In genomic region chr3:143763568-143764162, GRCh38 we compare ENCODE assay signal across 10 cellular contexts.
DNase-seq lines count a peak whose midpoint lies in the region; ATAC-seq lines count a peak whose summit lies in the region.
"Had no signal": no experiment of that assay in that cellular context is flagged by ENCODE, and none has a peak within 500 bp of the region (broad histone marks: within the 10 kb centered on the region; RNA-seq: fewer than 3 reads in every experiment).

No MANE protein-coding gene starts in this region.

- H3K4ac ChIP-seq in mesenchymal stem cell (ENCODE audit: low read depth in 1 of 2, low read length in 2 of 2): no peak overlapping the region

- H3K27me3 ChIP-seq in mesenchymal stem cell (ENCODE audit: control insufficient read depth in 1 of 2, insufficient read depth in 1 of 2, low read length in 2 of 2): no peaks in the 10 kb centered on the region

- H2BK5ac ChIP-seq in mesenchymal stem cell (ENCODE audit: low read depth, low read length, poor library complexity, severe bottlenecking): no peak overlapping the region

- H3K79me1 ChIP-seq in mesenchymal stem cell (replicated peaks; ENCODE audit: low read length, poor library complexity, severe bottlenecking): no peaks in the 10 kb centered on the region

- H2AK5ac ChIP-seq in mesenchymal stem cell (ENCODE audit: low read length, severe bottlenecking): no peak overlapping the region

- no peak overlapping the region for H3K4me3 Mint-ChIP-seq in activated CD4-positive, alpha-beta T cell treated with anti-CD3 and anti-CD28 coated beads for 36 hours
- H3K4me3 Mint-ChIP-seq: T-helper 1 cell treated with Interleukin-12 subunit alpha and Interleukin-12 subunit beta and Interleukin-4 antibody, amounts not matched to agents 30 μg/mL and 1 μg/mL, for 36 hours had no signal

- no peak overlapping the region for H3K27ac ChIP-seq in mesenchymal stem cell (ENCODE audit: low read length, poor library complexity, severe bottlenecking)

- CTCF ChIA-PET in activated CD4-positive, alpha-beta T cell treated with anti-CD3 and anti-CD28 coated beads for 36 hours (lab: Charles Lee): interaction anchor here (0.6 to 1.0 kb wide), 3 partner anchors 9 to 964 kb away, joined by 3 to 4 read pairs (median 4); no protein-coding TSS in a partner anchor

- no peak overlapping the region for H3K18ac ChIP-seq in mesenchymal stem cell (ENCODE audit: low read depth in 1 of 2, low read length in 2 of 2)

- no peak overlapping the region for H3K27ac Mint-ChIP-seq in activated CD4-positive, alpha-beta T cell treated with anti-CD3 and anti-CD28 coated beads for 36 hours
- H3K27ac Mint-ChIP-seq: T-helper 1 cell treated with Interleukin-12 subunit alpha and Interleukin-12 subunit beta and Interleukin-4 antibody, amounts not matched to agents 30 μg/mL and 1 μg/mL, for 36 hours had no signal

- no peak overlapping the region for H3K4me3 ChIP-seq in mesenchymal stem cell (ENCODE audit: insufficient read depth in 1 of 2, low read depth in 1 of 2, low read length in 2 of 2)
- H3K4me3 ChIP-seq: mucosa of descending colon had no signal

- no peaks in the 10 kb centered on the region for H3K4me1 ChIP-seq in mesenchymal stem cell (ENCODE audit: control insufficient read depth, insufficient read depth, low read depth, low read length)

- no peak overlapping the region for H2AFZ ChIP-seq in mesenchymal stem cell (ENCODE audit: low read depth, low read length)

- H4K8ac ChIP-seq in mesenchymal stem cell (ENCODE audit: low read length): no peak overlapping the region

- in situ Hi-C loops in Caki2 (cut with HindIII; ENCODE audit: low pct_unique_long_range_greater_than_20kb, low sequenced_read_pairs): no loop called here
- in situ Hi-C loops in T47D (cut with HindIII; ENCODE audit: low pct_unique_long_range_greater_than_20kb, low sequenced_read_pairs): no loop called here

- H2BK12ac ChIP-seq in mesenchymal stem cell (ENCODE audit: low read length in 2 of 2): no peak overlapping the region

- no peaks in the 10 kb centered on the region for H3K36me3 ChIP-seq in mesenchymal stem cell (ENCODE audit: control insufficient read depth in 1 of 2, insufficient read depth in 2 of 2, low read depth in 1 of 2, low read length in 2 of 2)

- H3K4me1 Mint-ChIP-seq in activated CD4-positive, alpha-beta T cell treated with anti-CD3 and anti-CD28 coated beads for 36 hours: peaks cover 16% of the 10 kb centered on the region

- H4K91ac ChIP-seq in mesenchymal stem cell (ENCODE audit: low read length): no peak overlapping the region

- H3K4me2 ChIP-seq in mesenchymal stem cell (ENCODE audit: low read length, poor library complexity, severe bottlenecking): no peak overlapping the region

- H2BK15ac ChIP-seq in mesenchymal stem cell (ENCODE audit: low read depth, poor library complexity, severe bottlenecking): no peak overlapping the region

- no peaks in the 10 kb centered on the region for H3K36me3 Mint-ChIP-seq in activated CD4-positive, alpha-beta T cell treated with anti-CD3 and anti-CD28 coated beads for 36 hours (ENCODE audit: low read depth)

- no peak overlapping the region for H2BK120ac ChIP-seq in mesenchymal stem cell (ENCODE audit: low read depth, low read length)

- peak; percentile 3 for DNase-seq in Caki2 (ENCODE audit: low read depth)
- DNase-seq in Kasumi-1 (lab: John Stamatoyannopoulos, UW): peak; percentile 8 to 34
- peak; percentile 21 to 30 for DNase-seq in T47D (ENCODE audit: low read depth in 1 of 2, low spot score in 1 of 2)
- DNase-seq in mesenchymal stem cell: peak; percentile 42
- no peak for DNase-seq in activated CD4-positive, alpha-beta T cell treated with anti-CD3 and anti-CD28 coated beads for 36 hours
- no peak for DNase-seq in iPS-NIHi7 (ENCODE audit: extremely low spot score)
- DNase-seq: mucosa of descending colon had no signal

- POLR2A ChIA-PET in activated CD4-positive, alpha-beta T cell treated with anti-CD3 and anti-CD28 coated beads for 36 hours (lab: Charles Lee): no interaction called here

- intact Hi-C loops in activated CD4-positive, alpha-beta T cell treated with anti-CD3 and anti-CD28 coated beads for 36 hours (cut with DNase I, micrococcal nuclease): loop anchor here in 1 of 2 experiments (2.0 kb wide), 1 partner anchor 643 kb away; no protein-coding TSS in a partner anchor

- H3K27me3 Mint-ChIP-seq in activated CD4-positive, alpha-beta T cell treated with anti-CD3 and anti-CD28 coated beads for 36 hours: no peaks in the 10 kb centered on the region

- H3K9me3 ChIP-seq in mesenchymal stem cell (ENCODE audit: control insufficient read depth, low read length): no peaks in the 10 kb centered on the region
- H3K9me3 ChIP-seq: mucosa of descending colon had no signal

- H3K9me3 Mint-ChIP-seq in activated CD4-positive, alpha-beta T cell treated with anti-CD3 and anti-CD28 coated beads for 36 hours (ENCODE audit: low read depth): peaks cover 5% of the 10 kb centered on the region

- ATAC-seq in HG03521 (IDR thresholded peaks at IDR 0.05; ENCODE audit: unreplicated experiment) (no peak), HG02798 (IDR thresholded peaks at IDR 0.05; ENCODE audit: poor library complexity, unreplicated experiment) (no peak)
- ATAC-seq in activated CD4-positive, alpha-beta T cell treated with anti-CD3 and anti-CD28 coated beads for 36 hours: no peak
- ATAC-seq: mucosa of descending colon had no signal

- H3K14ac ChIP-seq in mesenchymal stem cell (ENCODE audit: low read length in 2 of 2): no peak overlapping the region

- no peak overlapping the region for H3K9ac ChIP-seq in mesenchymal stem cell (ENCODE audit: low read length)

- no peak overlapping the region for H3K23ac ChIP-seq in mesenchymal stem cell (ENCODE audit: low read length in 2 of 2)

Comparison
In these comparisons a context has a peak if more than half of its experiments do, and no peak if none do; other contexts are left out.
1. DNase-seq: peak in Caki2 (single experiment), Kasumi-1 (2 of 2), T47D (2 of 2) and mesenchymal stem cell (single experiment); none in activated CD4-positive, alpha-beta T cell treated with anti-CD3 and anti-CD28 coated beads for 36 hours (single experiment) and iPS-NIHi7 (single experiment).